In genomic region chrX:45771114-45771513, GRCh38 we compare ENCODE assay signal across 8 cellular contexts.
DNase-seq lines count a peak whose midpoint lies in the region; FAIRE-seq and TF ChIP-seq lines count a peak whose summit lies in the region.

No MANE protein-coding gene starts in this region.

- no peak overlapping the region for H2AFZ ChIP-seq in endothelial cell of umbilical vein (ENCODE audit: low read depth, low read length)

- H3K27ac ChIP-seq in endothelial cell of umbilical vein (ENCODE audit: insufficient read depth, low read depth, low read length) (peak overlapping the region; percentile 87), ovary (peak overlapping the region; percentile 11 to 58)

- no TSS peak for BruUV-seq in endothelial cell of umbilical vein (replicated peaks; lab: Mats Ljungman, UMichigan)

- H3K4me2 ChIP-seq in endothelial cell of umbilical vein (ENCODE audit: insufficient read depth, low read length), result peak overlapping the region; percentile 94

- peak; percentile 92 for FAIRE-seq in endothelial cell of umbilical vein (lab: Jason Lieb, UNC)

- peak overlapping the region; percentile 55 to 100 (median 94) for H3K4me3 ChIP-seq in endothelial cell of umbilical vein (replicated peaks in 1 of 3; ENCODE audit: insufficient read depth in 1 of 3, low read depth in 1 of 3, low read length in 3 of 3)
- H3K4me3 ChIP-seq in ovary, result peak overlapping the region; percentile 38

- H3K9me1 ChIP-seq in endothelial cell of umbilical vein (replicated peaks; ENCODE audit: control insufficient read depth, extremely low read depth, insufficient read depth, low read length), result no peaks in the 10 kb centered on the region

- CTCF ChIA-PET in endothelial cell of umbilical vein (lab: Charles Lee), result interaction anchor here (0.8 to 2.8 kb wide), 7 partner anchors 12 to 637 kb away, joined by 4 to 12 read pairs (median 6); no protein-coding TSS in a partner anchor

- DNase-seq in Daoy (ENCODE audit: low read depth) (peak; percentile 90), endothelial cell of umbilical vein (ENCODE audit: low read depth, low spot score) (peak; percentile 86), ovary (peak in 3 of 5 donors; percentile 13 to 40 (median 21)), NCI-H128 (lab: John Stamatoyannopoulos, UW; ENCODE audit: unreplicated experiment) (no peak), NCI-H748 (lab: John Stamatoyannopoulos, UW; ENCODE audit: unreplicated experiment) (no peak), NCI-H2196 (lab: John Stamatoyannopoulos, UW; ENCODE audit: unreplicated experiment) (no peak), GM19240 (ENCODE audit: insufficient read length, low spot score) (no peak)

- H3K79me2 ChIP-seq in endothelial cell of umbilical vein (ENCODE audit: control insufficient read depth, insufficient read depth, low read length), result peaks cover 74% of the 10 kb centered on the region

- no peak for TF ChIP-seq CTCF in endothelial cell of umbilical vein (IDR thresholded peaks at IDR 0.05; ENCODE audit: extremely low read depth in 1 of 2, insufficient read depth in 1 of 2, low read depth in 1 of 2, low read length in 2 of 2)
- TF ChIP-seq CTCF in ovary (IDR thresholded peaks at IDR 0.05), result no peak

- H3K36me3 ChIP-seq in endothelial cell of umbilical vein (ENCODE audit: control insufficient read depth in 2 of 2, extremely low read depth in 1 of 2, insufficient read depth in 2 of 2, low read length in 2 of 2), result peaks cover 0 to 6% of the 10 kb centered on the region in 2 experiments
- no peaks in the 10 kb centered on the region for H3K36me3 ChIP-seq in ovary

- WGBS in ovary, 3 donors, result 21 to 23% (median 22%) methylated on average over 6 of the region's 6 CpGs

- TF ChIP-seq POLR2A in endothelial cell of umbilical vein (IDR thresholded peaks at IDR 0.05; ENCODE audit: low read depth, low read length) (peak; percentile 89), ovary (IDR thresholded peaks at IDR 0.05) (no peak)

- TF ChIP-seq EP300 in ovary (IDR thresholded peaks at IDR 0.05), result no peak

- H3K4me1 ChIP-seq in endothelial cell of umbilical vein (ENCODE audit: control insufficient read depth, extremely low read depth, insufficient read depth, low read length) (peaks cover 40% of the 10 kb centered on the region), ovary (ENCODE audit: insufficient read depth) (peaks cover 3% of the 10 kb centered on the region)

- dilution Hi-C loops in endothelial cell of umbilical vein (cut with MboI; ENCODE audit: extremely low pct_ligation_motif_present, low sequenced_read_pairs), result no loop called here

- POLR2A ChIA-PET in endothelial cell of umbilical vein (lab: Charles Lee), result interaction anchor here (1.8 to 3.1 kb wide), 4 partner anchors 11 to 37 kb away, joined by 4 to 14 read pairs (median 9); no protein-coding TSS in a partner anchor

- H3K9me3 ChIP-seq in endothelial cell of umbilical vein (replicated peaks; ENCODE audit: control insufficient read depth, insufficient read depth, low read length), result no peaks in the 10 kb centered on the region
- H3K9me3 ChIP-seq in ovary, result no peaks in the 10 kb centered on the region

- no peaks in the 10 kb centered on the region for H3K27me3 ChIP-seq in endothelial cell of umbilical vein (ENCODE audit: control insufficient read depth in 2 of 2, insufficient read depth in 2 of 2, low read length in 2 of 2)
- H3K27me3 ChIP-seq in ovary, result no peaks in the 10 kb centered on the region

- peak overlapping the region; percentile 99 for H3K9ac ChIP-seq in endothelial cell of umbilical vein (replicated peaks; ENCODE audit: extremely low read depth, insufficient read depth, low read length)

- no peaks in the 10 kb centered on the region for H4K20me1 ChIP-seq in endothelial cell of umbilical vein (replicated peaks; ENCODE audit: control insufficient read depth, extremely low read depth, insufficient read depth, low read length)

- intact Hi-C loops in endothelial cell of umbilical vein (cut with micrococcal nuclease) (loop anchor here (1.0 to 5.0 kb wide), 6 partner anchors 18 to 899 kb away; partner anchors contain the start of gene KDM6A), ovary (cut with DNase I) (loop anchor here in 1 of 4 donors (10.0 kb wide), 1 partner anchor 256 kb away; no protein-coding TSS in a partner anchor)

TF ChIP-seq in PFSK-1, 5 proteins besides CTCF, POLR2A, EP300 and RAD21:
- TF ChIP-seq FOXP2 (optimal IDR thresholded peaks at IDR 0.05; ENCODE audit: borderline replicate concordance, extremely low read depth, extremely low read length, insufficient read depth), result no peak
- TF ChIP-seq, protein P1, sequence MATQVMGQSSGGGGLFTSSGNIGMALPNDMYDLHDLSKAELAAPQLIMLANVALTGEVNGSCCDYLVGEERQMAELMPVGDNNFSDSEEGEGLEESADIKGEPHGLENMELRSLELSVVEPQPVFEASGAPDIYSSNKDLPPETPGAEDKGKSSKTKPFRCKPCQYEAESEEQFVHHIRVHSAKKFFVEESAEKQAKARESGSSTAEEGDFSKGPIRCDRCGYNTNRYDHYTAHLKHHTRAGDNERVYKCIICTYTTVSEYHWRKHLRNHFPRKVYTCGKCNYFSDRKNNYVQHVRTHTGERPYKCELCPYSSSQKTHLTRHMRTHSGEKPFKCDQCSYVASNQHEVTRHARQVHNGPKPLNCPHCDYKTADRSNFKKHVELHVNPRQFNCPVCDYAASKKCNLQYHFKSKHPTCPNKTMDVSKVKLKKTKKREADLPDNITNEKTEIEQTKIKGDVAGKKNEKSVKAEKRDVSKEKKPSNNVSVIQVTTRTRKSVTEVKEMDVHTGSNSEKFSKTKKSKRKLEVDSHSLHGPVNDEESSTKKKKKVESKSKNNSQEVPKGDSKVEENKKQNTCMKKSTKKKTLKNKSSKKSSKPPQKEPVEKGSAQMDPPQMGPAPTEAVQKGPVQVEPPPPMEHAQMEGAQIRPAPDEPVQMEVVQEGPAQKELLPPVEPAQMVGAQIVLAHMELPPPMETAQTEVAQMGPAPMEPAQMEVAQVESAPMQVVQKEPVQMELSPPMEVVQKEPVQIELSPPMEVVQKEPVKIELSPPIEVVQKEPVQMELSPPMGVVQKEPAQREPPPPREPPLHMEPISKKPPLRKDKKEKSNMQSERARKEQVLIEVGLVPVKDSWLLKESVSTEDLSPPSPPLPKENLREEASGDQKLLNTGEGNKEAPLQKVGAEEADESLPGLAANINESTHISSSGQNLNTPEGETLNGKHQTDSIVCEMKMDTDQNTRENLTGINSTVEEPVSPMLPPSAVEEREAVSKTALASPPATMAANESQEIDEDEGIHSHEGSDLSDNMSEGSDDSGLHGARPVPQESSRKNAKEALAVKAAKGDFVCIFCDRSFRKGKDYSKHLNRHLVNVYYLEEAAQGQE (IDR thresholded peaks at IDR 0.05; ENCODE audit: insufficient read depth in 1 of 2, low read depth in 2 of 2, low read length in 2 of 2), result peak in 1 of 2 experiments; percentile 62; a peak in 1 of 4 replicates
- TF ChIP-seq TAF1 (IDR thresholded peaks at IDR 0.05; ENCODE audit: borderline replicate concordance, insufficient read depth, low read length), result peak; percentile 92
- peak; percentile 93; the same call in 1 of the 2 replicates for TF ChIP-seq SIN3A (IDR thresholded peaks at IDR 0.05; ENCODE audit: borderline replicate concordance, insufficient read depth, low read length)
- peak; percentile 82 for TF ChIP-seq POLR2AphosphoS5 (IDR thresholded peaks at IDR 0.05; ENCODE audit: low read depth, low read length)

TF ChIP-seq in endothelial cell of umbilical vein, 7 proteins besides CTCF, POLR2A, EP300 and RAD21:
- TF ChIP-seq FOS (IDR thresholded peaks at IDR 0.05; ENCODE audit: borderline replicate concordance, insufficient read depth, low read length) (peak; percentile 93), EZH2 (IDR thresholded peaks at IDR 0.05; ENCODE audit: borderline replicate concordance, low read depth, low read length, severe bottlenecking) (no peak), GATA2 (IDR thresholded peaks at IDR 0.05; ENCODE audit: insufficient read depth, insufficient read length, low read depth, low read length) (no peak), POLR2AphosphoS5 (IDR thresholded peaks at IDR 0.05; ENCODE audit: insufficient read depth, low read depth, low read length) (peak; percentile 79), JUN (IDR thresholded peaks at IDR 0.05; ENCODE audit: borderline replicate concordance, insufficient read depth, insufficient read length, low read depth) (peak; percentile 74), MAX (IDR thresholded peaks at IDR 0.05; ENCODE audit: insufficient read depth, insufficient read length) (no peak), MYC (IDR thresholded peaks at IDR 0.05; ENCODE audit: low read depth, low read length) (peak; percentile 54)
TF ChIP-seq in endothelial cell of umbilical vein: peak in this region for 4.

Comparison
In these comparisons a context has a peak if more than half of its experiments do, and no peak if none do; other contexts are left out.
1. DNase-seq: peak in Daoy (single experiment), endothelial cell of umbilical vein (single experiment) and ovary (3 of 5); none in NCI-H128 (single experiment), NCI-H748 (single experiment), NCI-H2196 (single experiment) and GM19240 (single experiment).